Comparison of ENCODE assay signal across 9 cellular contexts in genomic region chr1:119611701-119612113, GRCh38. TPM values are rescaled to one million over a fixed set of nuclear protein-coding genes. Genes with fewer than 3 reads are reported as not detected.
DNase-seq lines count a peak whose midpoint lies in the region; ATAC-seq, FAIRE-seq and TF ChIP-seq lines count a peak whose summit lies in the region.
"Had no signal": no experiment of that assay in that cellular context is flagged by ENCODE, and none has a peak within 500 bp of the region (broad histone marks: within the 10 kb centered on the region; RNA-seq: fewer than 3 reads in every experiment).

No MANE protein-coding gene starts in this region.

- no peak overlapping the region for H3K27ac Mint-ChIP-seq in activated naive CD4-positive, alpha-beta T cell treated with anti-CD3 and anti-CD28 coated beads for 36 hours
- H3K27ac Mint-ChIP-seq in progenitor cell of endocrine pancreas = no peak overlapping the region
- H3K27ac Mint-ChIP-seq: dendritic cell treated with granulocyte-macrophage colony-stimulating factor and Interleukin-4, amounts not matched to agents 40 ng/mL and 50 ng/mL, for 4 days had no signal

- no peak overlapping the region for H3K27ac ChIP-seq in RWPE1
- no peak overlapping the region for H3K27ac ChIP-seq in cardiac muscle cell

- no peaks in the 10 kb centered on the region for H3K27me3 Mint-ChIP-seq in activated naive CD4-positive, alpha-beta T cell treated with anti-CD3 and anti-CD28 coated beads for 36 hours (ENCODE audit: low read depth)
- H3K27me3 Mint-ChIP-seq in progenitor cell of endocrine pancreas = peaks cover 7% of the 10 kb centered on the region
- H3K27me3 Mint-ChIP-seq: dendritic cell treated with granulocyte-macrophage colony-stimulating factor and Interleukin-4, amounts not matched to agents 40 ng/mL and 50 ng/mL, for 4 days had no signal

- H3K9me3 Mint-ChIP-seq in activated naive CD4-positive, alpha-beta T cell treated with anti-CD3 and anti-CD28 coated beads for 36 hours = no peaks in the 10 kb centered on the region
- no peaks in the 10 kb centered on the region for H3K9me3 Mint-ChIP-seq in progenitor cell of endocrine pancreas (ENCODE audit: low read depth)
- H3K9me3 Mint-ChIP-seq: dendritic cell treated with granulocyte-macrophage colony-stimulating factor and Interleukin-4, amounts not matched to agents 40 ng/mL and 50 ng/mL, for 4 days had no signal

- POLR2A ChIA-PET in RWPE1 (lab: Yijun Ruan, JAX; ENCODE audit: low non-redundant PET) = no interaction called here

- H3K4me1 Mint-ChIP-seq in activated naive CD4-positive, alpha-beta T cell treated with anti-CD3 and anti-CD28 coated beads for 36 hours (ENCODE audit: low read depth) = no peaks in the 10 kb centered on the region
- H3K4me1 Mint-ChIP-seq in progenitor cell of endocrine pancreas (ENCODE audit: low read depth) = peaks cover 4% of the 10 kb centered on the region

- no peaks in the 10 kb centered on the region for H3K36me3 Mint-ChIP-seq in activated naive CD4-positive, alpha-beta T cell treated with anti-CD3 and anti-CD28 coated beads for 36 hours (ENCODE audit: low read depth)
- no peaks in the 10 kb centered on the region for H3K36me3 Mint-ChIP-seq in progenitor cell of endocrine pancreas (ENCODE audit: insufficient read depth)

- H3K4me3 ChIP-seq in cardiac muscle cell = no peak overlapping the region

- no peaks in the 10 kb centered on the region for H3K27me3 ChIP-seq in cardiac muscle cell

- TF ChIP-seq POLR2A in GM12892 (IDR thresholded peaks at IDR 0.05; ENCODE audit: low read depth, low read length) = no peak

- DNase-seq in GM12892 (ENCODE audit: insufficient read length) (peak; percentile 40), Kasumi-1 (lab: John Stamatoyannopoulos, UW) (peak; percentile 21 to 23), RWPE1 (ENCODE audit: low spot score) (peak; percentile 77), cardiac muscle cell (ENCODE audit: low read depth in 1 of 2, low spot score in 1 of 2) (peak; percentile 57 to 74), progenitor cell of endocrine pancreas (ENCODE audit: low spot score, unreplicated experiment) (peak; percentile 95)
- peak; percentile 88 for DNase-seq in activated naive CD4-positive, alpha-beta T cell treated with anti-CD3 and anti-CD28 coated beads for 36 hours

- peak; percentile 96 for TF ChIP-seq CTCF in RWPE1 (conservative IDR thresholded peaks at IDR 0.05; ENCODE audit: low read depth)
- peak; percentile 94 for TF ChIP-seq CTCF in cardiac muscle cell (IDR thresholded peaks at IDR 0.05; ENCODE audit: low read depth, low read length)
- peak; percentile 97 for TF ChIP-seq CTCF in progenitor cell of endocrine pancreas (IDR thresholded peaks at IDR 0.05; ENCODE audit: unreplicated experiment)

- no peaks in the 10 kb centered on the region for H3K4me1 ChIP-seq in cardiac muscle cell (ENCODE audit: low read depth)

- H3K9me3 ChIP-seq in cardiac muscle cell (ENCODE audit: low read depth) = no peaks in the 10 kb centered on the region

- FAIRE-seq in GM12892 (lab: Jason Lieb, UNC) = no peak

- no peaks in the 10 kb centered on the region for H3K36me3 ChIP-seq in cardiac muscle cell

- ATAC-seq in GM21526 (IDR thresholded peaks at IDR 0.05; ENCODE audit: low FRiP score, unreplicated experiment) (no peak), HG03571 (IDR thresholded peaks at IDR 0.05; ENCODE audit: unreplicated experiment) (no peak)

- no peak overlapping the region for H3K4me3 Mint-ChIP-seq in activated naive CD4-positive, alpha-beta T cell treated with anti-CD3 and anti-CD28 coated beads for 36 hours
- H3K4me3 Mint-ChIP-seq in progenitor cell of endocrine pancreas (ENCODE audit: low read depth) = no peak overlapping the region
- H3K4me3 Mint-ChIP-seq: dendritic cell treated with granulocyte-macrophage colony-stimulating factor and Interleukin-4, amounts not matched to agents 40 ng/mL and 50 ng/mL, for 4 days had no signal

- intact Hi-C loops in activated naive CD4-positive, alpha-beta T cell treated with anti-CD3 and anti-CD28 coated beads for 36 hours (cut with micrococcal nuclease) = loop anchor here (2.0 to 5.0 kb wide), 3 partner anchors 131 to 325 kb away; no protein-coding TSS in a partner anchor

- CTCF ChIA-PET in RWPE1 (lab: Yijun Ruan, JAX) = interaction anchor here (0.6 to 1.7 kb wide), 20 partner anchors 8 to 212 kb away, joined by 3 to 31 read pairs (median 4); partner anchors contain the start of gene ZNF697
- CTCF ChIA-PET in activated naive CD4-positive, alpha-beta T cell treated with anti-CD3 and anti-CD28 coated beads for 36 hours (lab: Charles Lee) = interaction anchor here (0.6 to 13.5 kb wide), 9 partner anchors 11 to 242 kb away, joined by 3 to 197 read pairs (median 3); no protein-coding TSS in a partner anchor

RNA-seq across cellular contexts. Expression of gene ZNF697, which starts 36.4 kb away (rescaled TPM):
- polyA plus RNA-seq in GM12892 (2012; ENCODE audit: missing spikeins) = 0.78 TPM
- total RNA-seq in activated naive CD4-positive, alpha-beta T cell treated with anti-CD3 and anti-CD28 coated beads for 36 hours = under 1 TPM; 0.41 to 0.59 TPM
- total RNA-seq in cardiac muscle cell (7.0 and 8.1 TPM in 2 replicates), progenitor cell of endocrine pancreas (21.3 and 22.3 TPM in 2 replicates)
- 0.25 and 1.1 TPM in 2 replicates for polyA plus RNA-seq in cardiac muscle cell

Comparison
In these comparisons a context has a peak if more than half of its experiments do, and no peak if none do; other contexts are left out.
1. DNase-seq: peak in every context shown above with its lines; median percentile 95 in progenitor cell of endocrine pancreas; 88 in activated naive CD4-positive, alpha-beta T cell treated with anti-CD3 and anti-CD28 coated beads for 36 hours; 77 in RWPE1; 66 in cardiac muscle cell; 40 in GM12892; 22 in Kasumi-1.